In the genomic region with DNA sequence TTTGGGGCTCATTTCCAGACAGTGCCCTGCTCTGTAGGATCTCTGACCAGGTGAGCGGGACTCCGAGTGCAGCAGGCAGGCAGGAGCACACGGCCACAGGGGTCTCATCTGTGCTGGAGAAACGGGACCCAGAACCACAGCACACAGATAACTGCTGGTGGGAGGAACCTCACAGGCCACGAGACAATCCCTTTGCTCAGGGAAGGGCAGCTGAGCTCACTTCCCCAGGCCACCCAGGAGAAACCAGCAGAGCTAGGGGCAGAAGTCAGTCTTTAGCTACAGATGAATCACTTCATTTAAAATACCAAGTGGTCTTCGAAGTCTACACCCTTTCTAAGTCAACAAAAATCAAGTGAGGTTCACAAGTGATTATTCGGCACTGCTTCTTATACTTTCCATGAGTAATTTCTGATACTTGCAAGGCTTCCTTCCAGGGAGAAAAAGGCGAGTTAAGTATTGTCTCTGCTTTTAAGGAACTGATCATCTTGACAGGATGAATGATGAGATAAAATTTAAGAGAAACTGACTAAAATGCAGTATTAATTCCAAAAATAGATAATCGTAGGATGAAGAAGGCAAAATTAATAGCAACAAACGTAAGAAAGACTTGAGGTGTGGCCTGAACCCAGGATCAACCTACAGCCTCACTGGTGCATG, we compare ENCODE assay signal across 26 cellular contexts.
A peak's percentile ranks its signal among the peaks of the same experiment; 100 is the strongest.
DNase-seq lines count a peak whose midpoint lies in the region; ATAC-seq, FAIRE-seq and TF ChIP-seq lines count a peak whose summit lies in the region.
"Had no signal": no experiment of that assay in that cellular context is flagged by ENCODE, and none has a peak within 500 bp of the region (broad histone marks: within the 10 kb centered on the region; RNA-seq: fewer than 3 reads in every experiment).

No MANE protein-coding gene starts in this region.

- H3K9me3 Mint-ChIP-seq in astrocyte (ENCODE audit: unreplicated experiment) (peaks cover 17% of the 10 kb centered on the region), mesothelial cell of epicardium (peaks cover 18% of the 10 kb centered on the region)

- peaks cover 0 to 2% (median 0%) of the 10 kb centered on the region in 11 experiments; a peak in 1 of 22 replicates for H3K27me3 ChIP-seq in BLaER1 treated with 17β-estradiol and CSF1 and Interleukin-3, amounts not matched to agents 10 nM and 100 nM
- H3K27me3 ChIP-seq in astrocyte (ENCODE audit: insufficient read depth, low read length) = no peaks in the 10 kb centered on the region
- no peaks in the 10 kb centered on the region for H3K27me3 ChIP-seq in MM.1S (replicated peaks; ENCODE audit: insufficient read depth, low read length)
- H3K27me3 ChIP-seq: gastroesophageal sphincter had no signal

- H4K20me1 ChIP-seq in BLaER1 treated with 17β-estradiol and CSF1 and Interleukin-3, amounts not matched to agents 10 nM and 100 nM = peaks cover 0 to 6% (median 0%) of the 10 kb centered on the region in 11 experiments; a peak in 1 of 22 replicates
- H4K20me1 ChIP-seq in astrocyte (ENCODE audit: insufficient read depth, low read length) (no peaks in the 10 kb centered on the region), MM.1S (ENCODE audit: insufficient read depth, low read length) (no peaks in the 10 kb centered on the region)

- no peak overlapping the region for H3K4me3 Mint-ChIP-seq in astrocyte (ENCODE audit: unreplicated experiment)
- H3K4me3 Mint-ChIP-seq in mesothelial cell of epicardium = no peak overlapping the region
- H3K4me3 Mint-ChIP-seq: activated CD4-positive, alpha-beta memory T cell treated with anti-CD3 and anti-CD28 coated beads, Interleukin-2, amount 10 ng/mL, durations not matched to agents 7 days and 5 days; activated naive CD4-positive, alpha-beta T cell treated with anti-CD3 and anti-CD28 coated beads for 36 hours; B cell; brain; memory B cell; stimulated activated naive CD8-positive, alpha-beta T cell treated with anti-CD3 and anti-CD28 coated beads, Interleukin-15, Interleukin-2, amounts not matched to agents 100 ng/mL and 50 ng/mL, for 24 hours had no signal

- H3K9me2 ChIP-seq in MM.1S (replicated peaks; ENCODE audit: insufficient read depth, low read length) = no peaks in the 10 kb centered on the region

- FAIRE-seq in astrocyte (lab: Jason Lieb, UNC) = no peak

- TF ChIP-seq CTCF in astrocyte (IDR thresholded peaks at IDR 0.05; ENCODE audit: insufficient read depth, low read depth, low read length) (no peak), mesothelial cell of epicardium (IDR thresholded peaks at IDR 0.05; ENCODE audit: unreplicated experiment) (no peak), MM.1S (IDR thresholded peaks at IDR 0.05; ENCODE audit: low read length) (no peak)

- H3K36me3 Mint-ChIP-seq in astrocyte (ENCODE audit: low read depth, unreplicated experiment) (peaks cover 3% of the 10 kb centered on the region), mesothelial cell of epicardium (peaks cover 10% of the 10 kb centered on the region)
- H3K36me3 Mint-ChIP-seq: brain, memory B cell had no signal

- peaks cover 18% of the 10 kb centered on the region for H3K27me3 Mint-ChIP-seq in astrocyte (ENCODE audit: low read depth, unreplicated experiment)
- no peaks in the 10 kb centered on the region for H3K27me3 Mint-ChIP-seq in mesothelial cell of epicardium (ENCODE audit: low read depth)
- H3K27me3 Mint-ChIP-seq: B cell; stimulated activated naive CD8-positive, alpha-beta T cell treated with anti-CD3 and anti-CD28 coated beads, Interleukin-15, Interleukin-2, amounts not matched to agents 100 ng/mL and 50 ng/mL, for 24 hours had no signal

- no peaks in the 10 kb centered on the region for H3F3A ChIP-seq in MM.1S (ENCODE audit: insufficient read depth, low read length)

- peak overlapping the region; percentile 64 to 93 (median 82) for H3K4me2 ChIP-seq in BLaER1 treated with 17β-estradiol and CSF1 and Interleukin-3, amounts not matched to agents 10 nM and 100 nM
- H3K4me2 ChIP-seq in astrocyte (ENCODE audit: low read length) (no peak overlapping the region), MM.1S (ENCODE audit: low read depth, low read length) (no peak overlapping the region)

- no peak for DNase-seq in astrocyte (ENCODE audit: low read depth)
- DNase-seq in mesothelial cell of epicardium (ENCODE audit: low spot score in 2 of 2, unreplicated experiment in 2 of 2) = no peak
- DNase-seq in sciatic nerve (ENCODE audit: low spot score) = peak; percentile 64
- DNase-seq in MM.1S = no peak
- no peak for DNase-seq in activated T-cell treated with anti-CD3 and anti-CD28 coated beads, Interleukin-2, amount 50 U/mL, for 48 hours
- no peak for DNase-seq in AML-193 (lab: John Stamatoyannopoulos, UW)
- no peak for DNase-seq in NAMALWA (ENCODE audit: low spot score)
- DNase-seq: activated CD4-positive, alpha-beta memory T cell treated with anti-CD3 and anti-CD28 coated beads, Interleukin-2, amount 10 ng/mL, durations not matched to agents 7 days and 5 days; activated CD4-positive, alpha-beta T cell treated with anti-CD3 and anti-CD28 coated beads for 1 hour; activated CD8-positive, alpha-beta memory T cell treated with anti-CD3 and anti-CD28 coated beads, Interleukin-2, amount 50 U/mL, for 4 hours; activated naive CD4-positive, alpha-beta T cell treated with anti-CD3 and anti-CD28 coated beads for 36 hours; cerebellar nuclear complex; GDM1; NCI-H2107; Right ventricle myocardium superior; stimulated activated CD8-positive, alpha-beta memory T cell treated with anti-CD3 and anti-CD28 coated beads, Interleukin-4, amount 100 ng/mL, for 48 hours; SW 1271 had no signal

- peaks cover 43 to 48% (median 46%) of the 10 kb centered on the region in 10 experiments for H3K4me1 ChIP-seq in BLaER1 treated with 17β-estradiol and CSF1 and Interleukin-3, amounts not matched to agents 10 nM and 100 nM
- H3K4me1 ChIP-seq in astrocyte (ENCODE audit: insufficient read depth, low read length) = no peaks in the 10 kb centered on the region
- no peaks in the 10 kb centered on the region for H3K4me1 ChIP-seq in MM.1S (ENCODE audit: low read length)
- H3K4me1 ChIP-seq: gastroesophageal sphincter had no signal

- peaks cover 20 to 32% (median 29%) of the 10 kb centered on the region in 11 experiments for H3K9me3 ChIP-seq in BLaER1 treated with 17β-estradiol and CSF1 and Interleukin-3, amounts not matched to agents 10 nM and 100 nM (replicated peaks in 1 of 11)
- H3K9me3 ChIP-seq in astrocyte (ENCODE audit: insufficient read depth, low read depth, low read length) = no peaks in the 10 kb centered on the region
- H3K9me3 ChIP-seq in MM.1S (replicated peaks; ENCODE audit: insufficient read depth, low read length) = no peaks in the 10 kb centered on the region
- H3K9me3 ChIP-seq: thoracic aorta had no signal

- peak overlapping the region; percentile 36 for H3K27ac Mint-ChIP-seq in astrocyte (ENCODE audit: unreplicated experiment)
- H3K27ac Mint-ChIP-seq in mesothelial cell of epicardium = peak overlapping the region; percentile 85
- H3K27ac Mint-ChIP-seq: activated CD4-positive, alpha-beta memory T cell treated with anti-CD3 and anti-CD28 coated beads, Interleukin-2, amount 10 ng/mL, durations not matched to agents 7 days and 5 days; activated naive CD4-positive, alpha-beta T cell treated with anti-CD3 and anti-CD28 coated beads for 36 hours; B cell; memory B cell; stimulated activated naive CD8-positive, alpha-beta T cell treated with anti-CD3 and anti-CD28 coated beads, Interleukin-15, Interleukin-2, amounts not matched to agents 100 ng/mL and 50 ng/mL, for 24 hours had no signal

- peaks cover 11% of the 10 kb centered on the region for H3K4me1 Mint-ChIP-seq in astrocyte (ENCODE audit: low read depth, unreplicated experiment)
- H3K4me1 Mint-ChIP-seq in mesothelial cell of epicardium = peaks cover 34% of the 10 kb centered on the region
- H3K4me1 Mint-ChIP-seq: activated CD4-positive, alpha-beta memory T cell treated with anti-CD3 and anti-CD28 coated beads, Interleukin-2, amount 10 ng/mL, durations not matched to agents 7 days and 5 days; B cell; memory B cell had no signal

- H2AFZ ChIP-seq in astrocyte (ENCODE audit: low read depth, low read length) (no peak overlapping the region), MM.1S (ENCODE audit: low read length) (no peak overlapping the region)

- H3K9ac ChIP-seq in BLaER1 treated with 17β-estradiol and CSF1 and Interleukin-3, amounts not matched to agents 10 nM and 100 nM = no peak overlapping the region
- no peak overlapping the region for H3K9ac ChIP-seq in astrocyte (ENCODE audit: low read length)
- H3K9ac ChIP-seq in MM.1S (ENCODE audit: low read length) = no peak overlapping the region

- peak; percentile 90 for ATAC-seq in sciatic nerve
- ATAC-seq: gastroesophageal sphincter, Panc1 had no signal

- no peak overlapping the region for H3K4me3 ChIP-seq in BLaER1 treated with 17β-estradiol and CSF1 and Interleukin-3, amounts not matched to agents 10 nM and 100 nM
- no peak overlapping the region for H3K4me3 ChIP-seq in astrocyte (ENCODE audit: insufficient read depth, low read depth, low read length)
- no peak overlapping the region for H3K4me3 ChIP-seq in MM.1S (ENCODE audit: low read length)
- H3K4me3 ChIP-seq: gastroesophageal sphincter, thoracic aorta had no signal

- intact Hi-C loops in sciatic nerve (cut with DNase I) = no loop called here

- peak overlapping the region in 2 of 11 experiments; percentile 27 to 35; a peak in 3 of 22 replicates for H3K27ac ChIP-seq in BLaER1 treated with 17β-estradiol and CSF1 and Interleukin-3, amounts not matched to agents 10 nM and 100 nM
- H3K27ac ChIP-seq in astrocyte (ENCODE audit: low read depth, low read length) (no peak overlapping the region), MM.1S (ENCODE audit: low read length) (no peak overlapping the region)
- H3K27ac ChIP-seq: gastroesophageal sphincter, HL-60, thoracic aorta had no signal

- H3K79me2 ChIP-seq in astrocyte (ENCODE audit: insufficient read depth, low read length) (no peaks in the 10 kb centered on the region), MM.1S (ENCODE audit: low read length) (no peaks in the 10 kb centered on the region)

- no peaks in the 10 kb centered on the region for H3K36me3 ChIP-seq in BLaER1 treated with 17β-estradiol and CSF1 and Interleukin-3, amounts not matched to agents 10 nM and 100 nM
- no peaks in the 10 kb centered on the region for H3K36me3 ChIP-seq in astrocyte (ENCODE audit: insufficient read depth, low read length)
- no peaks in the 10 kb centered on the region for H3K36me3 ChIP-seq in MM.1S (replicated peaks; ENCODE audit: insufficient read depth, low read length)
- H3K36me3 ChIP-seq: gastroesophageal sphincter, thoracic aorta had no signal

Comparison
In these comparisons a context has a peak if more than half of its experiments do, and no peak if none do; other contexts are left out.
1. H3K4me2 ChIP-seq: peak in BLaER1 treated with 17β-estradiol and CSF1 and Interleukin-3, amounts not matched to agents 10 nM and 100 nM (11 of 11); none in astrocyte (single experiment) and MM.1S (single experiment).